Comparison of ENCODE assay signal across 8 cellular contexts in the genomic region with DNA sequence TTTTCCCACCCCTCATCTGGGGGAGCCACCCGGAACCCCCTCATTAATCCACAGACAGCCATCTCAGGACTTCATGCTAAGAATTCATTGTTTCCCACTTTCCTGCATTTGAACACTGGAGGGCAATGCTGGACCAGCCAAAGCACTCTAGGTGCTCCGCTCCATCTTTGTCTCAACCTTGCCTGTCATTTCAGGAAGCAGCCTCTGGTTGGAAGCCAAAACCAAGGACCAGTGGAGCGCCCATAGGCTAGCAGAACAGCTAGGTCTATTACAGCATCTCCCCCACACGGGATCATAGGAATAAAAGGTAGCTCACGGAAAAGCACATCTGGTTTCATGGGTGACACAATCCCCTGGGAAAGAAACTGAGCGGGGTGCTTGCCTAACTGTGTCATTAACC.
DNase-seq lines count a peak whose midpoint lies in the region; ATAC-seq, FAIRE-seq and TF ChIP-seq lines count a peak whose summit lies in the region.

No MANE protein-coding gene starts in this region.

- peak; percentile 83 for ATAC-seq in left ventricle myocardium superior
- no peak for ATAC-seq in psoas muscle
- no peak for ATAC-seq in GM21786 (IDR thresholded peaks at IDR 0.05; ENCODE audit: unreplicated experiment)

- H3K27me3 ChIP-seq in adipocyte (replicated peaks; ENCODE audit: control insufficient read depth, insufficient read depth, low read length) (peaks cover 73% of the 10 kb centered on the region), psoas muscle (ENCODE audit: insufficient read depth in 3 of 3, low read length in 2 of 3) (peaks cover 0 to 13% (median 0%) of the 10 kb centered on the region in 3 donors)

- 30 to 43% (median 42%) methylated on average over 6 of the region's 6 CpGs for WGBS in psoas muscle, 3 donors

- intact Hi-C loops in left ventricle myocardium superior (cut with micrococcal nuclease) (loop anchor here (5.0 to 10.0 kb wide), 3 partner anchors 80 to 253 kb away; a partner anchor contains a TSS), psoas muscle (cut with DNase I) (loop anchor here in 1 of 2 donors (5.0 kb wide), 1 partner anchor 260 kb away; no protein-coding TSS in a partner anchor)

- TF ChIP-seq CTCF in psoas muscle (IDR thresholded peaks at IDR 0.05): peak; percentile 39

- H3K36me3 ChIP-seq in adipocyte (ENCODE audit: control insufficient read depth, insufficient read depth, low read length, severe bottlenecking) (no peaks in the 10 kb centered on the region), psoas muscle (ENCODE audit: insufficient read depth in 1 of 2, low read depth in 1 of 2) (no peaks in the 10 kb centered on the region)

- DNase-seq in AG08395 (ENCODE audit: low spot score) (peak; percentile 52), GM12891 (ENCODE audit: insufficient read length, low spot score) (no peak), MV-4-11 (lab: John Stamatoyannopoulos, UW) (peak; percentile 76), adipocyte (ENCODE audit: low read depth) (peak; percentile 70), left ventricle myocardium superior (peak; percentile 51), psoas muscle (no peak)
- no peak for DNase-seq in activated CD8-positive, alpha-beta memory T cell treated with anti-CD3 and anti-CD28 coated beads, Interleukin-2, amount 50 U/mL, for 48 hours

- H3K9ac ChIP-seq in adipocyte (ENCODE audit: low read length): no peak overlapping the region

- H3K9me3 ChIP-seq in adipocyte (ENCODE audit: control insufficient read depth, low read length): no peaks in the 10 kb centered on the region
- H3K9me3 ChIP-seq in psoas muscle: no peaks in the 10 kb centered on the region

- H3K27ac ChIP-seq in psoas muscle: no peak overlapping the region

- H3K4me1 ChIP-seq in adipocyte (ENCODE audit: control insufficient read depth, insufficient read depth, low read length) (peaks cover 7% of the 10 kb centered on the region), psoas muscle (no peaks in the 10 kb centered on the region)

- no peak overlapping the region for H3K4me3 ChIP-seq in adipocyte (ENCODE audit: low read length)
- no peak overlapping the region for H3K4me3 ChIP-seq in psoas muscle

- TF ChIP-seq POLR2A in GM12891 (IDR thresholded peaks at IDR 0.05; ENCODE audit: low read depth, low read length): no peak

- peak; percentile 85 for FAIRE-seq in GM12891 (lab: Jason Lieb, UNC)

TF ChIP-seq in GM12891, 5 proteins besides CTCF, POLR2A, EP300 and RAD21:
- TF ChIP-seq TAF1 (IDR thresholded peaks at IDR 0.05; ENCODE audit: low read depth, low read length): no peak
- peak; percentile 46; the same call in 1 of the 2 replicates for TF ChIP-seq POU2F2 (IDR thresholded peaks at IDR 0.05; ENCODE audit: low read depth, low read length)
- TF ChIP-seq SPI1 (IDR thresholded peaks at IDR 0.05; ENCODE audit: low read depth, low read length): no peak
- TF ChIP-seq PAX5 (IDR thresholded peaks at IDR 0.05; ENCODE audit: insufficient read depth, low read length, severe bottlenecking): no peak

Comparison
In these comparisons a context has a peak if more than half of its experiments do, and no peak if none do; other contexts are left out.
1. DNase-seq: peak in AG08395 (single experiment), MV-4-11 (single experiment), adipocyte (single experiment) and left ventricle myocardium superior (single experiment); none in GM12891 (single experiment), psoas muscle (0 of 2) and activated CD8-positive, alpha-beta memory T cell treated with anti-CD3 and anti-CD28 coated beads, Interleukin-2, amount 50 U/mL, for 48 hours (single experiment).